In the genomic region with DNA sequence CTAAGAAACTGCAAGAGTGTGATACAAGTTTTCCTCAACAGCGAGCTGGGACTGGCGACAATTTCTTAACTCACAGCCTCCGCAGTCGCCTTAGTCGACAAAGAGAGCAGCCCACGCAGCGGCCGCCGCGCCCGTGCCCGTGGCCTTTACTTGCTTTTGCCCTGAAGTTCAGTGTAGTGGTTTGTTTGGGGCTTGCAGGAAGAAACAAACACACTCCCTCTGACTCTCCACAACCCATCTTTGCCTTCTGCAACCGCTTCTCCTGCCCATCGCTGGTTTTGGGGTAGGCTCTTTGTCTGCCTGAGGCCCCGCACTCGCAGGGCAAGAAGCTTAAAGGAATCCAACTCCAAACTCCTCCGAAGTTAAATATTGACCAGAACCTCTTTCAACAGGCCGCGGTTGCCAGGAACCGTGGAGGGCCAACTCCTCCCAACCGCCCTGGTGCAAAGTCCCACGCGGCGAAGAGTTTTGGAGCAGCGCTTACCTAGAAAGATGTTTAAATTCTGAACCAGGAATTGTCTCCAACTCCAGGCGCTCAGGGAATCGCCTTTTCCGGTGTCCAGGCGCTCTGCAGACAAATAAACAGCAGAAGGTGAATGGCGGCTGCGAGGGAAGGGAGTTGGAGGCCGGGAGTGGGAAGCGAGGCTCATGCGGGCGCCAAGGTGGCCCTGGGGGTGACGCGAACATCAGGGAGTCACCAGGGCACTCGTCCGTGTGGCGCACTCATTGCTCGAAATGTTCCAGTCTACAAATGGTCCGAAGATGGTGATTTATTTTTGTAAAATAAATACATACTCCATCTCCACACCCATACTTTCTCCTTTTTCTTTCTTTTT, we compare ENCODE assay signal across 13 cellular contexts. TPM values are rescaled to one million over a fixed set of nuclear protein-coding genes. Genes with fewer than 3 reads are reported as not detected.
DNase-seq lines count a peak whose midpoint lies in the region; ATAC-seq, FAIRE-seq and TF ChIP-seq lines count a peak whose summit lies in the region.
"Had no signal": no experiment of that assay in that cellular context is flagged by ENCODE, and none has a peak within 500 bp of the region (broad histone marks: within the 10 kb centered on the region; RNA-seq: fewer than 3 reads in every experiment).

No MANE protein-coding gene starts in this region.

- H3K4me2 ChIP-seq in HepG2 (ENCODE audit: low read depth, low read length) (peak overlapping the region; percentile 87), smooth muscle cell (no peak overlapping the region), mesendoderm (ENCODE audit: low read length) (no peak overlapping the region)

- no TSS peak for BruUV-seq in HepG2 (replicated peaks; lab: Mats Ljungman, UMichigan)

- no peak overlapping the region for H3K56ac ChIP-seq in mesendoderm (ENCODE audit: low read length)

- no peak overlapping the region for H4K8ac ChIP-seq in mesendoderm (ENCODE audit: low read depth, low read length)

- H3K23ac ChIP-seq in mesendoderm (ENCODE audit: low read length) = no peak overlapping the region

- peak; percentile 95 for FAIRE-seq in HepG2 (lab: Jason Lieb, UNC)
- FAIRE-seq: bronchial epithelial cell, TTC549 had no signal

- no peaks in the 10 kb centered on the region for H3K9me3 ChIP-seq in HUES6 (ENCODE audit: control insufficient read depth, insufficient read depth, low read depth, low read length)
- no peaks in the 10 kb centered on the region for H3K9me3 ChIP-seq in HepG2 (ENCODE audit: low read length)
- no peaks in the 10 kb centered on the region for H3K9me3 ChIP-seq in smooth muscle cell (replicated peaks; ENCODE audit: low read depth)

- H3K27ac Mint-ChIP-seq in chondrocyte (ENCODE audit: unreplicated experiment) = peak overlapping the region; percentile 42
- H3K27ac Mint-ChIP-seq: CD8-positive, alpha-beta T cell had no signal

- WGBS in HepG2 (ENCODE audit: low lambda C conversion rate) = 2% methylated on average over 28 of the region's 42 CpGs
- 7% methylated on average over 42 of the region's 42 CpGs for WGBS in smooth muscle cell (ENCODE audit: low lambda C conversion rate)
- WGBS in mesendoderm (ENCODE audit: extremely low coverage, insufficient coverage, low lambda C conversion rate) = no CpG with 5 or more reads among the region's 42 CpGs

- TF ChIP-seq EP300 in HepG2 (IDR thresholded peaks at IDR 0.05; ENCODE audit: low read depth in 2 of 2, low read length in 2 of 2) (peak; percentile 64 to 79; a peak in 3 of 4 replicates), HepG2 (CRISPR knock-in tag; IDR thresholded peaks at IDR 0.05; ENCODE audit: borderline replicate concordance) (peak; percentile 41; the same call in 1 of the 2 replicates)

- in situ Hi-C loops in HepG2 (cut with HindIII; ENCODE audit: extremely low pct_ligation_motif_present, low pct_unique_long_range_greater_than_20kb) = no loop called here

- no peaks in the 10 kb centered on the region for H3F3A ChIP-seq in smooth muscle cell (ENCODE audit: low read depth)

- H4K5ac ChIP-seq in mesendoderm (ENCODE audit: low read length) = no peak overlapping the region

- H3K18ac ChIP-seq in mesendoderm (ENCODE audit: low read length) = no peak overlapping the region

- no peaks in the 10 kb centered on the region for H3K79me1 ChIP-seq in mesendoderm (ENCODE audit: low read length)

- no peak overlapping the region for H2BK5ac ChIP-seq in mesendoderm (ENCODE audit: low read length)

- peak overlapping the region; percentile 61 for H3K4me3 Mint-ChIP-seq in chondrocyte (ENCODE audit: unreplicated experiment)
- H3K4me3 Mint-ChIP-seq: CD8-positive, alpha-beta T cell had no signal

- H3K27me3 ChIP-seq in HUES6 (ENCODE audit: control insufficient read depth, insufficient read depth, low read length) (peaks cover 100% of the 10 kb centered on the region), HepG2 (ENCODE audit: control insufficient read depth in 1 of 2, insufficient read depth in 2 of 2, low read length in 2 of 2) (no peaks in the 10 kb centered on the region; a peak in 1 of 5 replicates), smooth muscle cell (ENCODE audit: low read depth) (peaks cover 100% of the 10 kb centered on the region), mesendoderm (ENCODE audit: insufficient read depth, low read length, poor library complexity) (peaks cover 97% of the 10 kb centered on the region)

- H3K4ac ChIP-seq in mesendoderm (ENCODE audit: low read depth, low read length) = no peak overlapping the region

- H3K4me1 Mint-ChIP-seq in chondrocyte (ENCODE audit: low read depth) = peaks cover 9% of the 10 kb centered on the region

- peak overlapping the region; percentile 45 for H3K9ac ChIP-seq in HUES6 (ENCODE audit: low read length)
- H3K9ac ChIP-seq in HepG2 (ENCODE audit: insufficient read depth, low read depth, low read length) = peak overlapping the region; percentile 88
- H3K9ac ChIP-seq in smooth muscle cell (ENCODE audit: low read depth) = no peak overlapping the region
- no peak overlapping the region for H3K9ac ChIP-seq in mesendoderm (ENCODE audit: low read length)

- intact Hi-C loops in HepG2 (cut with micrococcal nuclease; ENCODE audit: unreplicated experiment) = loop anchor here (1.0 kb wide), 1 partner anchor 8 kb away; a partner anchor contains a TSS

- DNase-seq in chondrocyte (ENCODE audit: low spot score) (no peak), HepG2 (ENCODE audit: low spot score) (peak; percentile 94), smooth muscle cell (lab: John Stamatoyannopoulos, UW; ENCODE audit: unreplicated experiment) (no peak), mesendoderm (no peak), C1 segment of cervical spinal cord (lab: John Stamatoyannopoulos, UW) (no peak), NCI-H2196 treated with DMSO at 0.1 percent for 48 hours (lab: John Stamatoyannopoulos, UW; ENCODE audit: unreplicated experiment) (no peak)
- DNase-seq: NCI-H2171 treated with DMSO at 0.1 percent for 48 hours had no signal

- peaks cover 97% of the 10 kb centered on the region for H3K27me3 Mint-ChIP-seq in chondrocyte (ENCODE audit: low read depth)

- TF ChIP-seq CTCF in chondrocyte (IDR thresholded peaks at IDR 0.05) = no peak
- no peak for TF ChIP-seq CTCF in HepG2 (CRISPR knock-in tag; IDR thresholded peaks at IDR 0.05)
- TF ChIP-seq CTCF in smooth muscle cell (IDR thresholded peaks at IDR 0.05; ENCODE audit: borderline replicate concordance, insufficient read depth, poor library complexity, severe bottlenecking) = no peak

- H3K36me3 Mint-ChIP-seq in chondrocyte (ENCODE audit: low read depth) = peaks cover 7% of the 10 kb centered on the region
- H3K36me3 Mint-ChIP-seq: CD8-positive, alpha-beta T cell had no signal

- peaks cover 13% of the 10 kb centered on the region for H4K20me1 ChIP-seq in HepG2 (ENCODE audit: insufficient read depth, low read length)
- no peaks in the 10 kb centered on the region for H4K20me1 ChIP-seq in smooth muscle cell (ENCODE audit: low read depth)

- H2AFZ ChIP-seq in HepG2 (ENCODE audit: low read length) (no peak overlapping the region), smooth muscle cell (ENCODE audit: low read depth) (no peak overlapping the region)

- H2BK120ac ChIP-seq in mesendoderm (ENCODE audit: low read depth, low read length) = no peak overlapping the region

- H3K4me3 ChIP-seq in HUES6 (ENCODE audit: low read depth, low read length) (peak overlapping the region; percentile 9; the same call in 1 of the 2 replicates), HepG2 (replicated peaks in 1 of 3; ENCODE audit: insufficient read depth in 1 of 3, low read depth in 2 of 3, low read length in 3 of 3) (peak overlapping the region; percentile 82 to 95 (median 87)), smooth muscle cell (peak overlapping the region; percentile 28), mesendoderm (ENCODE audit: low read length) (no peak overlapping the region)

- CTCF ChIA-PET in HepG2 (lab: Yijun Ruan, JAX; ENCODE audit: low intra/inter-chr PET ratio, low total read pairs) = no interaction called here

- H3K4me1 ChIP-seq in HUES6 (ENCODE audit: control insufficient read depth, insufficient read depth, low read length) = peaks cover 23% of the 10 kb centered on the region; the same call in 1 of the 2 replicates
- H3K4me1 ChIP-seq in HepG2 (ENCODE audit: insufficient read depth, low read length) = peaks cover 77% of the 10 kb centered on the region
- no peaks in the 10 kb centered on the region for H3K4me1 ChIP-seq in smooth muscle cell (ENCODE audit: low read depth)
- no peaks in the 10 kb centered on the region for H3K4me1 ChIP-seq in mesendoderm (ENCODE audit: control insufficient read depth, low read depth, low read length)

- peak; percentile 87 for ATAC-seq in HepG2
- no peak for ATAC-seq in HG02970 (IDR thresholded peaks at IDR 0.05; ENCODE audit: low FRiP score, unreplicated experiment)
- ATAC-seq: CD8-positive, alpha-beta T cell; HCT116 had no signal

- H3K36me3 ChIP-seq in HUES6 (ENCODE audit: control insufficient read depth, insufficient read depth, low read length) (no peaks in the 10 kb centered on the region), HepG2 (replicated peaks in 1 of 2; ENCODE audit: control insufficient read depth in 1 of 2, insufficient read depth in 2 of 2, low read length in 2 of 2) (peaks cover 0 to 8% of the 10 kb centered on the region in 2 experiments; a peak in 2 of 5 replicates), smooth muscle cell (ENCODE audit: low read depth) (no peaks in the 10 kb centered on the region), mesendoderm (ENCODE audit: control insufficient read depth, insufficient read depth, low read length) (no peaks in the 10 kb centered on the region)

- no peak overlapping the region for H2BK15ac ChIP-seq in mesendoderm (replicated peaks; ENCODE audit: low read depth)

- peaks cover 56% of the 10 kb centered on the region for H3K79me2 ChIP-seq in HepG2 (ENCODE audit: insufficient read depth, low read length)
- H3K79me2 ChIP-seq in smooth muscle cell (ENCODE audit: low read depth) = no peaks in the 10 kb centered on the region
- H3K79me2 ChIP-seq in mesendoderm (ENCODE audit: control insufficient read depth, insufficient read depth, low read length) = no peaks in the 10 kb centered on the region

- POLR2A ChIA-PET in HepG2 (lab: Yijun Ruan, JAX) = interaction anchor here (1.0 to 5.8 kb wide), 17 partner anchors 10 to 774 kb away, joined by 3 to 118 read pairs (median 6); a partner anchor contains a TSS

- no peaks in the 10 kb centered on the region for H3K9me3 Mint-ChIP-seq in chondrocyte (ENCODE audit: low read depth)
- H3K9me3 Mint-ChIP-seq: CD8-positive, alpha-beta T cell had no signal

- no peak overlapping the region for H3K27ac ChIP-seq in HUES6 (ENCODE audit: low read depth, low read length)
- peak overlapping the region; percentile 96 for H3K27ac ChIP-seq in HepG2 (ENCODE audit: extremely low read length, insufficient read depth, low read length)
- no peak overlapping the region for H3K27ac ChIP-seq in smooth muscle cell (ENCODE audit: low read depth)
- no peak overlapping the region for H3K27ac ChIP-seq in mesendoderm (ENCODE audit: low read depth, low read length)

- no peak overlapping the region for H2AK5ac ChIP-seq in mesendoderm (ENCODE audit: low read length)

- peak; percentile 19; the same call in 1 of the 2 replicates for TF ChIP-seq RAD21 in HepG2 (CRISPR knock-in tag; IDR thresholded peaks at IDR 0.05)

- peak; percentile 81 to 96 for TF ChIP-seq POLR2A in HepG2 (IDR thresholded peaks at IDR 0.05; ENCODE audit: insufficient read depth in 1 of 2, low read depth in 2 of 2, low read length in 2 of 2)

RNA-seq across cellular contexts. Expression of a gene that starts 8.3 kb away (rescaled TPM):
- total RNA-seq in chondrocyte (0.30 TPM in 1 of 3 replicates, not detected in the others), HepG2 (2016; rRNA removed; fragmentation: Illumina TruSeq; extraction: Trizol) (1.8 and 2.4 TPM in 2 replicates), smooth muscle cell (1.4 TPM in 1 of 2 replicates, not detected in the other)
- 2.0 and 2.2 TPM in 2 replicates for total RNA-seq in HepG2 (2016; cell fraction: cytosol; rRNA removed; fragmentation: Illumina TruSeq; extraction: Trizol; ENCODE audit: low read depth)
- 1.0 and 2.0 TPM in 2 replicates for total RNA-seq in HepG2 (2016; cell fraction: insoluble cytoplasmic fraction; rRNA removed; fragmentation: Illumina TruSeq; extraction: Trizol)
- total RNA-seq in HepG2 (2016; cell fraction: membrane; rRNA removed; fragmentation: Illumina TruSeq; extraction: Trizol) = 2.9 and 3.2 TPM in 2 replicates
- 0.53 and 1.8 TPM in 2 replicates for total RNA-seq in HepG2 (2016; cell fraction: nucleus; rRNA removed; fragmentation: Illumina TruSeq; extraction: Trizol)
- polyA plus RNA-seq in HepG2 (2011; rRNA removed) (4.3 and 5.4 TPM in 2 replicates), smooth muscle cell (0.22 TPM in 1 of 2 replicates, not detected in the other)
- polyA plus RNA-seq in HepG2 (2011; cell fraction: cytosol; rRNA removed) = 4.7 and 6.2 TPM in 2 replicates
- polyA plus RNA-seq in HepG2 (2011; cell fraction: nucleus; rRNA removed) = 5.3 and 5.5 TPM in 2 replicates
- 5.2 and 7.3 TPM in 2 replicates for polyA plus RNA-seq in HepG2 (2012)
- polyA plus RNA-seq in HepG2 (2016; cell fraction: cytosol; fragmentation: Illumina TruSeq; extraction: Trizol; ENCODE audit: low read depth) = 7.9 and 8.8 TPM in 2 replicates
- 7.2 and 9.1 TPM in 2 replicates for polyA plus RNA-seq in HepG2 (2016; cell fraction: insoluble cytoplasmic fraction; fragmentation: Illumina TruSeq; extraction: Trizol; ENCODE audit: low read depth)
- polyA plus RNA-seq in HepG2 (2016; cell fraction: membrane; fragmentation: Illumina TruSeq; extraction: Trizol; ENCODE audit: low read depth) = 10.6 and 13.1 TPM in 2 replicates
- polyA plus RNA-seq in HepG2 (2016; cell fraction: nucleus; fragmentation: Illumina TruSeq; extraction: Trizol; ENCODE audit: insufficient read depth, low read depth) = 9.4 and 10.8 TPM in 2 replicates
- polyA minus RNA-seq in HepG2 (2011; rRNA and poly(A)+ RNA removed; ENCODE audit: low replicate concordance) = 0.56 and 2.4 TPM in 2 replicates
- polyA minus RNA-seq in HepG2 (2011; cell fraction: cytosol; rRNA and poly(A)+ RNA removed) = 1.7 and 2.3 TPM in 2 replicates
- 1.4 and 2.7 TPM in 2 replicates for polyA minus RNA-seq in HepG2 (2011; cell fraction: nucleus; rRNA and poly(A)+ RNA removed)
- not detected for polyA plus RNA-seq in mesendoderm (2013, experiment 1 of 2)
- not detected for polyA plus RNA-seq in mesendoderm (2013, experiment 2 of 2)
- total RNA-seq: bronchial epithelial cell had no signal

RNA-seq across cellular contexts. Expression of a gene that starts 19.8 kb away (rescaled TPM):
- total RNA-seq in chondrocyte (8.3 to 10.2 TPM in 2 of 3 replicates, not detected in the other), HepG2 (2016; rRNA removed; fragmentation: Illumina TruSeq; extraction: Trizol) (0.22 TPM in 1 of 2 replicates, not detected in the other), smooth muscle cell (not detected in 2 replicates)
- 0.10 and 0.35 TPM in 2 replicates for total RNA-seq in HepG2 (2016; cell fraction: cytosol; rRNA removed; fragmentation: Illumina TruSeq; extraction: Trizol; ENCODE audit: low read depth)
- total RNA-seq in HepG2 (2016; cell fraction: insoluble cytoplasmic fraction; rRNA removed; fragmentation: Illumina TruSeq; extraction: Trizol) = 0.15 TPM in 1 of 2 replicates, not detected in the other
- total RNA-seq in HepG2 (2016; cell fraction: membrane; rRNA removed; fragmentation: Illumina TruSeq; extraction: Trizol) = 0.09 and 0.17 TPM in 2 replicates
- 0.63 and 1.3 TPM in 2 replicates for total RNA-seq in HepG2 (2016; cell fraction: nucleus; rRNA removed; fragmentation: Illumina TruSeq; extraction: Trizol)
- polyA plus RNA-seq in HepG2 (2011; rRNA removed) (0.20 and 0.29 TPM in 2 replicates), smooth muscle cell (not detected in 2 replicates)
- polyA plus RNA-seq in HepG2 (2011; cell fraction: cytosol; rRNA removed) = 0.03 and 0.08 TPM in 2 replicates
- 1.1 and 1.3 TPM in 2 replicates for polyA plus RNA-seq in HepG2 (2011; cell fraction: nucleus; rRNA removed)
- polyA plus RNA-seq in HepG2 (2012) = 0.21 and 0.27 TPM in 2 replicates
- polyA plus RNA-seq in HepG2 (2016; cell fraction: cytosol; fragmentation: Illumina TruSeq; extraction: Trizol; ENCODE audit: low read depth) = 0.12 and 0.16 TPM in 2 replicates
- 0.15 and 0.48 TPM in 2 replicates for polyA plus RNA-seq in HepG2 (2016; cell fraction: insoluble cytoplasmic fraction; fragmentation: Illumina TruSeq; extraction: Trizol; ENCODE audit: low read depth)
- 0.23 and 0.26 TPM in 2 replicates for polyA plus RNA-seq in HepG2 (2016; cell fraction: membrane; fragmentation: Illumina TruSeq; extraction: Trizol; ENCODE audit: low read depth)
- 2.9 and 3.3 TPM in 2 replicates for polyA plus RNA-seq in HepG2 (2016; cell fraction: nucleus; fragmentation: Illumina TruSeq; extraction: Trizol; ENCODE audit: insufficient read depth, low read depth)
- 0.24 TPM in 1 of 2 replicates, not detected in the other for polyA minus RNA-seq in HepG2 (2011; rRNA and poly(A)+ RNA removed; ENCODE audit: low replicate concordance)
- polyA minus RNA-seq in HepG2 (2011; cell fraction: cytosol; rRNA and poly(A)+ RNA removed) = not detected in 2 replicates
- 1.5 and 1.9 TPM in 2 replicates for polyA minus RNA-seq in HepG2 (2011; cell fraction: nucleus; rRNA and poly(A)+ RNA removed)
- 0.04 TPM for polyA plus RNA-seq in mesendoderm (2013, experiment 1 of 2)
- polyA plus RNA-seq in mesendoderm (2013, experiment 2 of 2) = 0.03 TPM
- total RNA-seq: bronchial epithelial cell; CD8-positive, alpha-beta T cell had no signal

RNA-seq across cellular contexts. Expression of a gene that starts 21.2 kb away (rescaled TPM):
- not detected in 3 replicates for total RNA-seq in chondrocyte
- 3.2 and 3.9 TPM in 2 replicates for total RNA-seq in HepG2 (2016; rRNA removed; fragmentation: Illumina TruSeq; extraction: Trizol)
- total RNA-seq in HepG2 (2016; cell fraction: cytosol; rRNA removed; fragmentation: Illumina TruSeq; extraction: Trizol; ENCODE audit: low read depth) = 0.71 and 0.97 TPM in 2 replicates
- total RNA-seq in HepG2 (2016; cell fraction: insoluble cytoplasmic fraction; rRNA removed; fragmentation: Illumina TruSeq; extraction: Trizol) = 3.0 TPM in 2 replicates
- total RNA-seq in HepG2 (2016; cell fraction: membrane; rRNA removed; fragmentation: Illumina TruSeq; extraction: Trizol) = 2.1 and 3.2 TPM in 2 replicates
- total RNA-seq in HepG2 (2016; cell fraction: nucleus; rRNA removed; fragmentation: Illumina TruSeq; extraction: Trizol) = 2.1 and 4.1 TPM in 2 replicates
- 3.6 and 4.0 TPM in 2 replicates for polyA plus RNA-seq in HepG2 (2011; rRNA removed)
- 2.0 TPM in 2 replicates for polyA plus RNA-seq in HepG2 (2011; cell fraction: cytosol; rRNA removed)
- 4.0 and 4.1 TPM in 2 replicates for polyA plus RNA-seq in HepG2 (2011; cell fraction: nucleus; rRNA removed)
- 2.3 TPM in 2 replicates for polyA plus RNA-seq in HepG2 (2012)
- 0.70 and 1.1 TPM in 2 replicates for polyA plus RNA-seq in HepG2 (2016; cell fraction: cytosol; fragmentation: Illumina TruSeq; extraction: Trizol; ENCODE audit: low read depth)
- polyA plus RNA-seq in HepG2 (2016; cell fraction: insoluble cytoplasmic fraction; fragmentation: Illumina TruSeq; extraction: Trizol; ENCODE audit: low read depth) = 4.1 and 4.3 TPM in 2 replicates
- 2.2 and 2.8 TPM in 2 replicates for polyA plus RNA-seq in HepG2 (2016; cell fraction: membrane; fragmentation: Illumina TruSeq; extraction: Trizol; ENCODE audit: low read depth)
- 6.4 and 8.6 TPM in 2 replicates for polyA plus RNA-seq in HepG2 (2016; cell fraction: nucleus; fragmentation: Illumina TruSeq; extraction: Trizol; ENCODE audit: insufficient read depth, low read depth)
- 0.98 and 2.8 TPM in 2 replicates for polyA minus RNA-seq in HepG2 (2011; rRNA and poly(A)+ RNA removed; ENCODE audit: low replicate concordance)
- polyA minus RNA-seq in HepG2 (2011; cell fraction: cytosol; rRNA and poly(A)+ RNA removed) = 1.1 and 2.2 TPM in 2 replicates
- polyA minus RNA-seq in HepG2 (2011; cell fraction: nucleus; rRNA and poly(A)+ RNA removed) = 2.7 and 3.4 TPM in 2 replicates
- 0.67 and 2.1 TPM in 2 replicates for total RNA-seq in smooth muscle cell
- polyA plus RNA-seq in smooth muscle cell = 0.11 and 0.98 TPM in 2 replicates
- not detected for polyA plus RNA-seq in mesendoderm (2013, experiment 1 of 2)
- polyA plus RNA-seq in mesendoderm (2013, experiment 2 of 2) = not detected
- total RNA-seq: bronchial epithelial cell had no signal

RNA-seq across cellular contexts. Expression of a gene that starts 25.3 kb away (rescaled TPM):
- total RNA-seq in chondrocyte (not detected in 3 replicates), HepG2 (2016; rRNA removed; fragmentation: Illumina TruSeq; extraction: Trizol) (0.95 and 1.3 TPM in 2 replicates), smooth muscle cell (0.58 TPM in 1 of 2 replicates, not detected in the other)
- 0.71 TPM in 1 of 2 replicates, not detected in the other for total RNA-seq in HepG2 (2016; cell fraction: cytosol; rRNA removed; fragmentation: Illumina TruSeq; extraction: Trizol; ENCODE audit: low read depth)
- total RNA-seq in HepG2 (2016; cell fraction: insoluble cytoplasmic fraction; rRNA removed; fragmentation: Illumina TruSeq; extraction: Trizol) = 0.79 and 1.2 TPM in 2 replicates
- total RNA-seq in HepG2 (2016; cell fraction: membrane; rRNA removed; fragmentation: Illumina TruSeq; extraction: Trizol) = 0.41 and 0.65 TPM in 2 replicates
- 1.1 and 3.7 TPM in 2 replicates for total RNA-seq in HepG2 (2016; cell fraction: nucleus; rRNA removed; fragmentation: Illumina TruSeq; extraction: Trizol)
- polyA plus RNA-seq in HepG2 (2011; rRNA removed) (0.68 and 1.5 TPM in 2 replicates), smooth muscle cell (0.56 TPM in 1 of 2 replicates, not detected in the other)
- 0.38 and 0.74 TPM in 2 replicates for polyA plus RNA-seq in HepG2 (2011; cell fraction: cytosol; rRNA removed)
- 4.3 and 4.7 TPM in 2 replicates for polyA plus RNA-seq in HepG2 (2011; cell fraction: nucleus; rRNA removed)
- 0.47 and 0.68 TPM in 2 replicates for polyA plus RNA-seq in HepG2 (2012)
- 0.18 TPM in 1 of 2 replicates, not detected in the other for polyA plus RNA-seq in HepG2 (2016; cell fraction: cytosol; fragmentation: Illumina TruSeq; extraction: Trizol; ENCODE audit: low read depth)
- polyA plus RNA-seq in HepG2 (2016; cell fraction: insoluble cytoplasmic fraction; fragmentation: Illumina TruSeq; extraction: Trizol; ENCODE audit: low read depth) = 0.94 and 0.99 TPM in 2 replicates
- 0.22 TPM in 1 of 2 replicates, not detected in the other for polyA plus RNA-seq in HepG2 (2016; cell fraction: membrane; fragmentation: Illumina TruSeq; extraction: Trizol; ENCODE audit: low read depth)
- polyA plus RNA-seq in HepG2 (2016; cell fraction: nucleus; fragmentation: Illumina TruSeq; extraction: Trizol; ENCODE audit: insufficient read depth, low read depth) = 3.5 and 4.1 TPM in 2 replicates
- polyA minus RNA-seq in HepG2 (2011; rRNA and poly(A)+ RNA removed; ENCODE audit: low replicate concordance) = 1.2 and 2.5 TPM in 2 replicates
- 0.79 TPM in 1 of 2 replicates, not detected in the other for polyA minus RNA-seq in HepG2 (2011; cell fraction: cytosol; rRNA and poly(A)+ RNA removed)
- 2.1 and 3.0 TPM in 2 replicates for polyA minus RNA-seq in HepG2 (2011; cell fraction: nucleus; rRNA and poly(A)+ RNA removed)
- not detected for polyA plus RNA-seq in mesendoderm (2013, experiment 1 of 2)
- not detected for polyA plus RNA-seq in mesendoderm (2013, experiment 2 of 2)
- total RNA-seq: CD8-positive, alpha-beta T cell had no signal

RNA-seq across cellular contexts. Expression of a gene that starts 26.5 kb away (rescaled TPM):
- 2.7 to 2.9 TPM in 2 of 3 replicates, not detected in the other for total RNA-seq in chondrocyte
- 0.20 TPM in 1 of 2 replicates, not detected in the other for total RNA-seq in HepG2 (2016; rRNA removed; fragmentation: Illumina TruSeq; extraction: Trizol)
- total RNA-seq in HepG2 (2016; cell fraction: cytosol; rRNA removed; fragmentation: Illumina TruSeq; extraction: Trizol; ENCODE audit: low read depth) = not detected in 2 replicates
- 0.11 TPM in 1 of 2 replicates, not detected in the other for total RNA-seq in HepG2 (2016; cell fraction: insoluble cytoplasmic fraction; rRNA removed; fragmentation: Illumina TruSeq; extraction: Trizol)
- total RNA-seq in HepG2 (2016; cell fraction: membrane; rRNA removed; fragmentation: Illumina TruSeq; extraction: Trizol) = 0.14 and 0.15 TPM in 2 replicates
- not detected in 2 replicates for total RNA-seq in HepG2 (2016; cell fraction: nucleus; rRNA removed; fragmentation: Illumina TruSeq; extraction: Trizol)
- 0.18 and 0.31 TPM in 2 replicates for polyA plus RNA-seq in HepG2 (2011; rRNA removed)
- 0.09 and 0.13 TPM in 2 replicates for polyA plus RNA-seq in HepG2 (2011; cell fraction: cytosol; rRNA removed)
- polyA plus RNA-seq in HepG2 (2011; cell fraction: nucleus; rRNA removed) = 0.71 and 0.92 TPM in 2 replicates
- 0.11 and 0.30 TPM in 2 replicates for polyA plus RNA-seq in HepG2 (2012)
- 0.11 TPM in 1 of 2 replicates, not detected in the other for polyA plus RNA-seq in HepG2 (2016; cell fraction: cytosol; fragmentation: Illumina TruSeq; extraction: Trizol; ENCODE audit: low read depth)
- 0.42 and 0.43 TPM in 2 replicates for polyA plus RNA-seq in HepG2 (2016; cell fraction: insoluble cytoplasmic fraction; fragmentation: Illumina TruSeq; extraction: Trizol; ENCODE audit: low read depth)
- 0.31 and 0.33 TPM in 2 replicates for polyA plus RNA-seq in HepG2 (2016; cell fraction: membrane; fragmentation: Illumina TruSeq; extraction: Trizol; ENCODE audit: low read depth)
- polyA plus RNA-seq in HepG2 (2016; cell fraction: nucleus; fragmentation: Illumina TruSeq; extraction: Trizol; ENCODE audit: insufficient read depth, low read depth) = 1.0 and 1.4 TPM in 2 replicates
- polyA minus RNA-seq in HepG2 (2011; rRNA and poly(A)+ RNA removed; ENCODE audit: low replicate concordance) = 0.05 and 0.10 TPM in 2 replicates
- polyA minus RNA-seq in HepG2 (2011; cell fraction: cytosol; rRNA and poly(A)+ RNA removed) = not detected in 2 replicates
- 0.25 and 0.52 TPM in 2 replicates for polyA minus RNA-seq in HepG2 (2011; cell fraction: nucleus; rRNA and poly(A)+ RNA removed)
- 0.40 TPM in 1 of 2 replicates, not detected in the other for total RNA-seq in smooth muscle cell
- not detected in 2 replicates for polyA plus RNA-seq in smooth muscle cell
- 0.56 TPM for polyA plus RNA-seq in mesendoderm (2013, experiment 1 of 2)
- polyA plus RNA-seq in mesendoderm (2013, experiment 2 of 2) = 0.91 TPM

Comparison
In these comparisons a context has a peak if more than half of its experiments do, and no peak if none do; other contexts are left out.
1. H3K9ac ChIP-seq: peak in HUES6 (single experiment) and HepG2 (single experiment); none in smooth muscle cell (single experiment) and mesendoderm (single experiment).